In genomic region chr17:63984651-63985386, GRCh38 we compare ENCODE assay signal across 6 cellular contexts. TPM values are rescaled to one million over a fixed set of nuclear protein-coding genes. Genes with fewer than 3 reads are reported as not detected.
DNase-seq lines count a peak whose midpoint lies in the region; ATAC-seq and TF ChIP-seq lines count a peak whose summit lies in the region.

No MANE protein-coding gene starts in this region.

- peaks cover 0 to 74% (median 42%) of the 10 kb centered on the region in 3 donors for H3K4me1 ChIP-seq in gastroesophageal sphincter

- H3K27ac Mint-ChIP-seq in activated B cell treated with CpG ODN at 0.5 μM for 24 hours = no peak overlapping the region
- peak overlapping the region; percentile 78 to 83 for H3K27ac Mint-ChIP-seq in stimulated activated naive CD8-positive, alpha-beta T cell treated with anti-CD3 and anti-CD28 coated beads, Interleukin-15, amount 100 ng/mL, for 72 hours

- H3K9me3 Mint-ChIP-seq in activated B cell treated with CpG ODN at 0.5 μM for 24 hours = peaks cover 10% of the 10 kb centered on the region
- peaks cover 5 to 15% of the 10 kb centered on the region in 2 donors for H3K9me3 Mint-ChIP-seq in stimulated activated naive CD8-positive, alpha-beta T cell treated with anti-CD3 and anti-CD28 coated beads, Interleukin-15, amount 100 ng/mL, for 72 hours

- CTCF ChIA-PET in activated B cell treated with CpG ODN at 0.5 μM for 24 hours (lab: Charles Lee) = interaction anchor here (0.6 to 2.4 kb wide), 6 partner anchors 32 to 81 kb away, joined by 3 to 8 read pairs (median 7); partner anchors contain the start of gene CSHL1

- no peak for TF ChIP-seq POLR2A in gastroesophageal sphincter (IDR thresholded peaks at IDR 0.05)

- peak overlapping the region in 3 of 4 donors; percentile 55 to 70 (median 55) for H3K27ac ChIP-seq in gastroesophageal sphincter

- H3K4me3 ChIP-seq in gastroesophageal sphincter = no peak overlapping the region

- intact Hi-C loops in activated B cell treated with CpG ODN at 0.5 μM for 24 hours (cut with micrococcal nuclease) = no loop called here
- intact Hi-C loops in posterior cingulate gyrus (cut with DNase I) = no loop called here

- peak; percentile 89 for ATAC-seq in activated B cell treated with CpG ODN at 0.5 μM for 24 hours (ENCODE audit: low read depth)
- peak; percentile 86 for ATAC-seq in gastroesophageal sphincter
- ATAC-seq in stimulated activated naive CD8-positive, alpha-beta T cell treated with anti-CD3 and anti-CD28 coated beads, Interleukin-15, amount 100 ng/mL, for 72 hours = peak; percentile 90
- ATAC-seq in GM18520 (IDR thresholded peaks at IDR 0.05; ENCODE audit: unreplicated experiment) = no peak

- 51 to 60% methylated on average over 4 to 7 of the region's 16 CpGs for WGBS in gastroesophageal sphincter (ENCODE audit: low coverage in 1 of 2), 2 donors

- no peak overlapping the region for H3K4me3 Mint-ChIP-seq in activated B cell treated with CpG ODN at 0.5 μM for 24 hours
- peak overlapping the region in 1 of 2 donors; percentile 31 for H3K4me3 Mint-ChIP-seq in stimulated activated naive CD8-positive, alpha-beta T cell treated with anti-CD3 and anti-CD28 coated beads, Interleukin-15, amount 100 ng/mL, for 72 hours

- peaks cover 24% of the 10 kb centered on the region for H3K27me3 ChIP-seq in gastroesophageal sphincter

- peaks cover 16% of the 10 kb centered on the region for H3K4me1 Mint-ChIP-seq in activated B cell treated with CpG ODN at 0.5 μM for 24 hours
- H3K4me1 Mint-ChIP-seq in stimulated activated naive CD8-positive, alpha-beta T cell treated with anti-CD3 and anti-CD28 coated beads, Interleukin-15, amount 100 ng/mL, for 72 hours = peaks cover 36% of the 10 kb centered on the region

- POLR2A ChIA-PET in activated B cell treated with CpG ODN at 0.5 μM for 24 hours (lab: Charles Lee) = interaction anchor here (0.6 to 1.7 kb wide), 6 partner anchors 9 to 65 kb away, joined by 3 to 11 read pairs (median 3); partner anchors contain the start of genes CD79B and ICAM2

- no peaks in the 10 kb centered on the region for H3K27me3 Mint-ChIP-seq in activated B cell treated with CpG ODN at 0.5 μM for 24 hours
- no peaks in the 10 kb centered on the region for H3K27me3 Mint-ChIP-seq in stimulated activated naive CD8-positive, alpha-beta T cell treated with anti-CD3 and anti-CD28 coated beads, Interleukin-15, amount 100 ng/mL, for 72 hours

- TF ChIP-seq CTCF in activated B cell treated with CpG ODN at 0.5 μM for 24 hours (IDR thresholded peaks at IDR 0.05) = no peak
- no peak for TF ChIP-seq CTCF in gastroesophageal sphincter (IDR thresholded peaks at IDR 0.05)

- H3K36me3 Mint-ChIP-seq in activated B cell treated with CpG ODN at 0.5 μM for 24 hours (ENCODE audit: low read depth) = no peaks in the 10 kb centered on the region

- no peaks in the 10 kb centered on the region for H3K36me3 ChIP-seq in gastroesophageal sphincter

- no peak for TF ChIP-seq EP300 in gastroesophageal sphincter (IDR thresholded peaks at IDR 0.05)

- DNase-seq in GM04503 (ENCODE audit: low read depth) (peak; percentile 63), activated B cell treated with CpG ODN at 0.5 μM for 24 hours (no peak), posterior cingulate gyrus (no peak)
- DNase-seq in stimulated activated naive CD8-positive, alpha-beta T cell treated with anti-CD3 and anti-CD28 coated beads, Interleukin-15, amount 100 ng/mL, for 72 hours = peak; percentile 68 to 74

- peaks cover 0 to 9% (median 0%) of the 10 kb centered on the region in 3 donors for H3K9me3 ChIP-seq in gastroesophageal sphincter

RNA-seq across cellular contexts. Expression of gene SCN4A, which starts 12.1 kb away (rescaled TPM):
- total RNA-seq in activated B cell treated with CpG ODN at 0.5 μM for 24 hours (0.49 and 0.78 TPM in 2 replicates), gastroesophageal sphincter (under 1 TPM; 0.15 to 0.47 (median 0.35) TPM)

RNA-seq across cellular contexts. Expression of gene PRR29, which starts 13.3 kb away (rescaled TPM):
- total RNA-seq in activated B cell treated with CpG ODN at 0.5 μM for 24 hours = not detected in 2 replicates
- 1 to 10 TPM in 1 of 4 donors, under 1 TPM in 2, not detected in 1; 0.23 to 1.1 (median 0.57) TPM for total RNA-seq in gastroesophageal sphincter

RNA-seq across cellular contexts. Expression of gene ICAM2, which starts 35.6 kb away (rescaled TPM):
- total RNA-seq in activated B cell treated with CpG ODN at 0.5 μM for 24 hours (44.5 and 44.7 TPM in 2 replicates), gastroesophageal sphincter (10 to 100 TPM in 3 of 4 donors, 1 to 10 TPM in 1; 7.2 to 71.1 (median 36.7) TPM)

RNA-seq across cellular contexts. Expression of gene CD79B, which starts 52.7 kb away (rescaled TPM):
- total RNA-seq in activated B cell treated with CpG ODN at 0.5 μM for 24 hours = 706 and 757 TPM in 2 replicates
- total RNA-seq in gastroesophageal sphincter = 1 to 10 TPM in 3 of 4 donors, not detected in 1; 2.0 to 5.9 (median 3.3) TPM

Comparison
In these comparisons a context has a peak if more than half of its experiments do, and no peak if none do; other contexts are left out.
1. DNase-seq: peak in GM04503 (single experiment) and stimulated activated naive CD8-positive, alpha-beta T cell treated with anti-CD3 and anti-CD28 coated beads, Interleukin-15, amount 100 ng/mL, for 72 hours (2 of 2); none in activated B cell treated with CpG ODN at 0.5 μM for 24 hours (single experiment) and posterior cingulate gyrus (0 of 10).